25 cellular contexts compared by ENCODE assay signal in genomic region chr5:150023136-150023535, GRCh38. TPM values are rescaled to one million over a fixed set of nuclear protein-coding genes. Genes with fewer than 3 reads are reported as not detected.
DNase-seq lines count a peak whose midpoint lies in the region; ATAC-seq and TF ChIP-seq lines count a peak whose summit lies in the region.
"Had no signal": no experiment of that assay in that cellular context is flagged by ENCODE, and none has a peak within 500 bp of the region (broad histone marks: within the 10 kb centered on the region; RNA-seq: fewer than 3 reads in every experiment).

No MANE protein-coding gene starts in this region.

- CTCF ChIA-PET in CD8-positive, alpha-beta T cell (lab: Charles Lee), result no interaction called here

- H3K4ac ChIP-seq in mesenchymal stem cell (ENCODE audit: low read depth in 1 of 2, low read length in 2 of 2), result no peak overlapping the region

- H3K27me3 ChIP-seq in left ventricle myocardium inferior (ENCODE audit: low read depth) (no peaks in the 10 kb centered on the region), breast epithelium (no peaks in the 10 kb centered on the region), mesenchymal stem cell (ENCODE audit: control insufficient read depth in 1 of 2, insufficient read depth in 1 of 2, low read length in 2 of 2) (no peaks in the 10 kb centered on the region)
- no peaks in the 10 kb centered on the region for H3K27me3 ChIP-seq in CD8-positive, alpha-beta T cell (ENCODE audit: insufficient read depth, low read length)
- H3K27me3 ChIP-seq: left lung, SJSA1 had no signal

- H3K23ac ChIP-seq in mesenchymal stem cell (ENCODE audit: low read length in 2 of 2), result no peak overlapping the region

- H3K9me3 Mint-ChIP-seq in CD8-positive, alpha-beta T cell, result no peaks in the 10 kb centered on the region
- H3K9me3 Mint-ChIP-seq: activated naive CD4-positive, alpha-beta T cell treated with anti-CD3 and anti-CD28 coated beads, Interleukin-2, amount 10 ng/mL, durations not matched to agents 7 days and 5 days; activated T-cell treated with anti-CD3 and anti-CD28 coated beads, Interleukin-2, amount 50 U/mL, for 72 hours; effector memory CD8-positive, alpha-beta T cell; stimulated activated naive CD8-positive, alpha-beta T cell treated with anti-CD3 and anti-CD28 coated beads, Interleukin-15, Interleukin-2, amounts not matched to agents 100 ng/mL and 50 ng/mL, for 24 hours had no signal

- H3K4me3 Mint-ChIP-seq in CD8-positive, alpha-beta T cell, result no peak overlapping the region
- H3K4me3 Mint-ChIP-seq: activated naive CD4-positive, alpha-beta T cell treated with anti-CD3 and anti-CD28 coated beads, Interleukin-2, amount 10 ng/mL, durations not matched to agents 7 days and 5 days; activated T-cell treated with anti-CD3 and anti-CD28 coated beads, Interleukin-2, amount 50 U/mL, for 72 hours; effector memory CD8-positive, alpha-beta T cell; stimulated activated naive CD8-positive, alpha-beta T cell treated with anti-CD3 and anti-CD28 coated beads, Interleukin-15, Interleukin-2, amounts not matched to agents 100 ng/mL and 50 ng/mL, for 24 hours had no signal

- no peak overlapping the region for H3K14ac ChIP-seq in mesenchymal stem cell (ENCODE audit: low read length in 2 of 2)

- H2BK5ac ChIP-seq in mesenchymal stem cell (ENCODE audit: low read depth, low read length, poor library complexity, severe bottlenecking), result no peak overlapping the region

- H2AK5ac ChIP-seq in mesenchymal stem cell (ENCODE audit: low read length, severe bottlenecking), result no peak overlapping the region

- H4K91ac ChIP-seq in mesenchymal stem cell (ENCODE audit: low read length), result no peak overlapping the region

- intact Hi-C loops in left ventricle myocardium inferior (cut with micrococcal nuclease), result loop anchor here (10.0 kb wide), 1 partner anchor 192 kb away; no protein-coding TSS in a partner anchor
- intact Hi-C loops in Right ventricle myocardium superior (cut with DNase I), result no loop called here
- intact Hi-C loops in breast epithelium (cut with DNase I; ENCODE audit: low total_unique reads), result no loop called here
- intact Hi-C loops in CD8-positive, alpha-beta T cell (cut with DNase I, micrococcal nuclease), result no loop called here

- peak overlapping the region; percentile 67 for H3K9ac ChIP-seq in mesenchymal stem cell (ENCODE audit: low read length)
- H3K9ac ChIP-seq: KMS-11 had no signal

- no peak overlapping the region for H3K27ac Mint-ChIP-seq in CD8-positive, alpha-beta T cell
- H3K27ac Mint-ChIP-seq: activated naive CD4-positive, alpha-beta T cell treated with anti-CD3 and anti-CD28 coated beads, Interleukin-2, amount 10 ng/mL, durations not matched to agents 7 days and 5 days; activated T-cell treated with anti-CD3 and anti-CD28 coated beads, Interleukin-2, amount 50 U/mL, for 72 hours; effector memory CD8-positive, alpha-beta T cell; stimulated activated naive CD8-positive, alpha-beta T cell treated with anti-CD3 and anti-CD28 coated beads, Interleukin-15, Interleukin-2, amounts not matched to agents 100 ng/mL and 50 ng/mL, for 24 hours had no signal

- no peak for DNase-seq in left ventricle myocardium inferior
- DNase-seq in Right ventricle myocardium superior, result no peak
- no peak for DNase-seq in breast epithelium (ENCODE audit: low spot score in 2 of 2)
- DNase-seq in mesenchymal stem cell, result no peak
- DNase-seq in midbrain (lab: John Stamatoyannopoulos, UW), result no peak
- no peak for DNase-seq in CD8-positive, alpha-beta T cell
- DNase-seq: activated CD4-positive, alpha-beta T cell treated with anti-CD3 and anti-CD28 coated beads for 48 hours; activated naive CD4-positive, alpha-beta T cell treated with anti-CD3 and anti-CD28 coated beads, Interleukin-2, amount 10 ng/mL, durations not matched to agents 7 days and 5 days; activated T-cell treated with anti-CD3 and anti-CD28 coated beads, Interleukin-2, amount 50 U/mL, for 72 hours; aorta; C1 segment of cervical spinal cord; effector memory CD8-positive, alpha-beta T cell; EL; left lung; NCI-H1092; NCI-H2029 treated with DMSO at 0.1 percent for 48 hours; NCI-H345; OCI-M1; stimulated activated CD4-positive, alpha-beta T cell treated with anti-CD3 and anti-CD28 coated beads, Interleukin-2, amount 100 ng/mL, for 48 hours; trophoblast cell had no signal

- H3K4me1 Mint-ChIP-seq in CD8-positive, alpha-beta T cell (ENCODE audit: low read depth), result no peaks in the 10 kb centered on the region

- no peak overlapping the region for H4K8ac ChIP-seq in mesenchymal stem cell (ENCODE audit: low read length)

- peaks cover 60% of the 10 kb centered on the region for H3K4me1 ChIP-seq in left ventricle myocardium inferior
- peaks cover 0 to 9% of the 10 kb centered on the region in 2 donors for H3K4me1 ChIP-seq in breast epithelium
- peaks cover 5% of the 10 kb centered on the region for H3K4me1 ChIP-seq in mesenchymal stem cell (ENCODE audit: control insufficient read depth, insufficient read depth, low read depth, low read length)
- no peaks in the 10 kb centered on the region for H3K4me1 ChIP-seq in CD8-positive, alpha-beta T cell (ENCODE audit: insufficient read depth, low read length)

- no peak for TF ChIP-seq POLR2A in breast epithelium (IDR thresholded peaks at IDR 0.05)
- no peak for TF ChIP-seq POLR2A in GM18505 (IDR thresholded peaks at IDR 0.05; ENCODE audit: borderline replicate concordance, extremely low read depth, insufficient read depth, insufficient read length)

- peaks cover 92% of the 10 kb centered on the region for H3K36me3 Mint-ChIP-seq in CD8-positive, alpha-beta T cell

- no peak for TF ChIP-seq CTCF in left ventricle myocardium inferior (IDR thresholded peaks at IDR 0.05; ENCODE audit: borderline replicate concordance)
- TF ChIP-seq CTCF in breast epithelium (IDR thresholded peaks at IDR 0.05), result no peak
- no peak for TF ChIP-seq CTCF in CD8-positive, alpha-beta T cell (IDR thresholded peaks at IDR 0.05)

- H3K4me2 ChIP-seq in mesenchymal stem cell (ENCODE audit: low read length, poor library complexity, severe bottlenecking), result no peak overlapping the region
- H3K4me2 ChIP-seq: KMS-11 had no signal

- peaks cover 17% of the 10 kb centered on the region for H3K79me1 ChIP-seq in mesenchymal stem cell (replicated peaks; ENCODE audit: low read length, poor library complexity, severe bottlenecking)

- no peak for ATAC-seq in Right ventricle myocardium superior (ENCODE audit: poor library complexity)
- ATAC-seq in GM21381 (IDR thresholded peaks at IDR 0.05; ENCODE audit: unreplicated experiment), result no peak
- ATAC-seq in GM18505 (IDR thresholded peaks at IDR 0.05; ENCODE audit: unreplicated experiment), result no peak
- ATAC-seq in CD8-positive, alpha-beta T cell, result no peak
- ATAC-seq: activated T-cell treated with anti-CD3 and anti-CD28 coated beads, Interleukin-2, amount 50 U/mL, for 72 hours; effector memory CD8-positive, alpha-beta T cell had no signal

- H3K4me3 ChIP-seq in left ventricle myocardium inferior, result no peak overlapping the region
- H3K4me3 ChIP-seq in breast epithelium, result no peak overlapping the region
- no peak overlapping the region for H3K4me3 ChIP-seq in mesenchymal stem cell (ENCODE audit: insufficient read depth in 1 of 2, low read depth in 1 of 2, low read length in 2 of 2)
- H3K4me3 ChIP-seq in CD8-positive, alpha-beta T cell (ENCODE audit: low read depth, low read length), result no peak overlapping the region
- H3K4me3 ChIP-seq: left lung, SJSA1 had no signal

- no peak overlapping the region for H3K18ac ChIP-seq in mesenchymal stem cell (ENCODE audit: low read depth in 1 of 2, low read length in 2 of 2)

- H3K36me3 ChIP-seq in left ventricle myocardium inferior (peaks cover 82% of the 10 kb centered on the region), breast epithelium (peaks cover 7% of the 10 kb centered on the region), mesenchymal stem cell (ENCODE audit: control insufficient read depth in 1 of 2, insufficient read depth in 2 of 2, low read depth in 1 of 2, low read length in 2 of 2) (peaks cover 26 to 89% of the 10 kb centered on the region in 2 experiments)
- peaks cover 35% of the 10 kb centered on the region for H3K36me3 ChIP-seq in CD8-positive, alpha-beta T cell (ENCODE audit: insufficient read depth, low read length)

- no peak overlapping the region for H2BK12ac ChIP-seq in mesenchymal stem cell (ENCODE audit: low read length in 2 of 2)

- no peak overlapping the region for H2AFZ ChIP-seq in mesenchymal stem cell (ENCODE audit: low read depth, low read length)

- H3K27ac ChIP-seq in left ventricle myocardium inferior (replicated peaks) (peak overlapping the region; percentile 86), breast epithelium (peak overlapping the region; percentile 71), mesenchymal stem cell (ENCODE audit: low read length, poor library complexity, severe bottlenecking) (no peak overlapping the region)
- no peak overlapping the region for H3K27ac ChIP-seq in CD8-positive, alpha-beta T cell (ENCODE audit: low read depth, low read length)
- H3K27ac ChIP-seq: KMS-11 had no signal

- H3K27me3 Mint-ChIP-seq in CD8-positive, alpha-beta T cell (ENCODE audit: low read depth), result no peaks in the 10 kb centered on the region
- H3K27me3 Mint-ChIP-seq: activated naive CD4-positive, alpha-beta T cell treated with anti-CD3 and anti-CD28 coated beads, Interleukin-2, amount 10 ng/mL, durations not matched to agents 7 days and 5 days; effector memory CD8-positive, alpha-beta T cell; stimulated activated naive CD8-positive, alpha-beta T cell treated with anti-CD3 and anti-CD28 coated beads, Interleukin-15, Interleukin-2, amounts not matched to agents 100 ng/mL and 50 ng/mL, for 24 hours had no signal

- H2BK15ac ChIP-seq in mesenchymal stem cell (ENCODE audit: low read depth, poor library complexity, severe bottlenecking), result no peak overlapping the region

- POLR2A ChIA-PET in CD8-positive, alpha-beta T cell (lab: Charles Lee), result no interaction called here

- H3K9me3 ChIP-seq in left ventricle myocardium inferior (replicated peaks), result no peaks in the 10 kb centered on the region
- no peaks in the 10 kb centered on the region for H3K9me3 ChIP-seq in breast epithelium
- no peaks in the 10 kb centered on the region for H3K9me3 ChIP-seq in mesenchymal stem cell (ENCODE audit: control insufficient read depth, low read length)
- no peaks in the 10 kb centered on the region for H3K9me3 ChIP-seq in CD8-positive, alpha-beta T cell (ENCODE audit: low read length)
- H3K9me3 ChIP-seq: left lung, SJSA1 had no signal

- no peak overlapping the region for H2BK120ac ChIP-seq in mesenchymal stem cell (ENCODE audit: low read depth, low read length)

- 100% methylated on average over 1 of the region's 1 CpG for WGBS in mesenchymal stem cell

RNA-seq across cellular contexts. Expression of gene HMGXB3, which starts 22.6 kb away (rescaled TPM):
- total RNA-seq in left ventricle myocardium inferior (14.7 TPM), Right ventricle myocardium superior (13.8 TPM), breast epithelium (10 to 100 TPM; 35.2 to 80.9 (median 57.7) TPM)
- 21.5 TPM for polyA plus RNA-seq in mesenchymal stem cell (2013, experiment 1 of 2)
- 20.1 TPM for polyA plus RNA-seq in mesenchymal stem cell (2013, experiment 2 of 2)
- total RNA-seq in CD8-positive, alpha-beta T cell, result 10 to 100 TPM; 27.4 to 29.7 TPM

RNA-seq across cellular contexts. Expression of gene TIGD6, which starts 22.7 kb away (rescaled TPM):
- total RNA-seq in left ventricle myocardium inferior, result 2.8 TPM
- 1.9 TPM for total RNA-seq in Right ventricle myocardium superior
- total RNA-seq in breast epithelium, result 10 to 100 TPM in 1 of 3 donors, 1 to 10 TPM in 2; 5.6 to 11.0 (median 5.6) TPM
- 6.8 TPM for polyA plus RNA-seq in mesenchymal stem cell (2013, experiment 1 of 2)
- 7.4 TPM for polyA plus RNA-seq in mesenchymal stem cell (2013, experiment 2 of 2)
- 1 to 10 TPM in 1 of 2 experiments, under 1 TPM in 1; 0.97 to 1.5 TPM for total RNA-seq in CD8-positive, alpha-beta T cell

Comparison
In these comparisons a context has a peak if more than half of its experiments do, and no peak if none do; other contexts are left out.
1. H3K27ac ChIP-seq: peak in left ventricle myocardium inferior (single experiment) and breast epithelium (2 of 2); none in mesenchymal stem cell (single experiment) and CD8-positive, alpha-beta T cell (single experiment).